In genomic region chr2:162478721-162479129, GRCh38 we compare ENCODE assay signal across 25 cellular contexts.
A peak's percentile ranks its signal among the peaks of the same experiment; 100 is the strongest.
DNase-seq lines count a peak whose midpoint lies in the region; ATAC-seq and TF ChIP-seq lines count a peak whose summit lies in the region.
"Had no signal": no experiment of that assay in that cellular context is flagged by ENCODE, and none has a peak within 500 bp of the region (broad histone marks: within the 10 kb centered on the region; RNA-seq: fewer than 3 reads in every experiment).

No MANE protein-coding gene starts in this region.

- H2AFZ ChIP-seq in GM23338 = no peak overlapping the region

- H3K4me1 ChIP-seq in GM23338 (ENCODE audit: insufficient read depth) (no peaks in the 10 kb centered on the region), esophagus muscularis mucosa (peaks cover 0 to 39% (median 29%) of the 10 kb centered on the region in 4 donors)
- H3K4me1 ChIP-seq: heart right ventricle, lower lobe of right lung had no signal

- H3K36me3 Mint-ChIP-seq in GM23338 (ENCODE audit: low read depth) = no peaks in the 10 kb centered on the region
- H3K36me3 Mint-ChIP-seq in activated T-helper 17 cell treated with anti-CD3 and anti-CD28 coated beads, Interleukin-2, amount 50 U/mL, for 72 hours (ENCODE audit: low read depth) = no peaks in the 10 kb centered on the region
- H3K36me3 Mint-ChIP-seq in activated naive CD4-positive, alpha-beta T cell treated with anti-CD3 and anti-CD28 coated beads, Interleukin-2, amount 10 ng/mL, durations not matched to agents 7 days and 5 days = no peaks in the 10 kb centered on the region
- H3K36me3 Mint-ChIP-seq: CD14-positive monocyte, IgD-negative memory B cell had no signal

- H3K4me3 ChIP-seq in GM23338 = no peak overlapping the region
- H3K4me3 ChIP-seq in esophagus muscularis mucosa = no peak overlapping the region
- H3K4me3 ChIP-seq: heart right ventricle, lower lobe of right lung, SK-N-MC had no signal

- no peaks in the 10 kb centered on the region for H3K27me3 Mint-ChIP-seq in GM23338 (ENCODE audit: insufficient read depth, low read depth, poor library complexity)
- no peaks in the 10 kb centered on the region for H3K27me3 Mint-ChIP-seq in activated T-helper 17 cell treated with anti-CD3 and anti-CD28 coated beads, Interleukin-2, amount 50 U/mL, for 72 hours
- H3K27me3 Mint-ChIP-seq in activated naive CD4-positive, alpha-beta T cell treated with anti-CD3 and anti-CD28 coated beads, Interleukin-2, amount 10 ng/mL, durations not matched to agents 7 days and 5 days = no peaks in the 10 kb centered on the region
- H3K27me3 Mint-ChIP-seq: activated B cell treated with CpG ODN at 0.5 μM for 24 hours, IgD-negative memory B cell had no signal

- ATAC-seq in GM23338 = no peak
- peak; percentile 49 for ATAC-seq in activated T-helper 17 cell treated with anti-CD3 and anti-CD28 coated beads, Interleukin-2, amount 50 U/mL, for 72 hours (replicated peaks)
- ATAC-seq in HG03196 (IDR thresholded peaks at IDR 0.05; ENCODE audit: unreplicated experiment) = no peak
- ATAC-seq: heart right ventricle had no signal

- H3K4me1 Mint-ChIP-seq in GM23338 = no peaks in the 10 kb centered on the region
- H3K4me1 Mint-ChIP-seq in activated T-helper 17 cell treated with anti-CD3 and anti-CD28 coated beads, Interleukin-2, amount 50 U/mL, for 72 hours = no peaks in the 10 kb centered on the region
- H3K4me1 Mint-ChIP-seq in activated naive CD4-positive, alpha-beta T cell treated with anti-CD3 and anti-CD28 coated beads, Interleukin-2, amount 10 ng/mL, durations not matched to agents 7 days and 5 days = no peaks in the 10 kb centered on the region
- H3K4me1 Mint-ChIP-seq: activated B cell treated with CpG ODN at 0.5 μM for 24 hours, CD14-positive monocyte, IgD-negative memory B cell had no signal

- peak overlapping the region; percentile 17; the same call in 1 of the 2 replicates for H3K27ac Mint-ChIP-seq in GM23338
- H3K27ac Mint-ChIP-seq in activated T-helper 17 cell treated with anti-CD3 and anti-CD28 coated beads, Interleukin-2, amount 50 U/mL, for 72 hours = no peak overlapping the region
- no peak overlapping the region for H3K27ac Mint-ChIP-seq in activated naive CD4-positive, alpha-beta T cell treated with anti-CD3 and anti-CD28 coated beads, Interleukin-2, amount 10 ng/mL, durations not matched to agents 7 days and 5 days
- H3K27ac Mint-ChIP-seq: activated B cell treated with CpG ODN at 0.5 μM for 24 hours; CD14-positive monocyte; IgD-negative memory B cell; T-helper 2 cell treated with Interferon-gamma antibody and Interleukin-4, amounts not matched to agents 5 μg/mL and 100 μg/mL, for 36 hours had no signal

- no peaks in the 10 kb centered on the region for H3K9me3 ChIP-seq in esophagus muscularis mucosa
- H3K9me3 ChIP-seq: heart right ventricle, lower lobe of right lung had no signal

- no peaks in the 10 kb centered on the region for H3K36me3 ChIP-seq in GM23338 (ENCODE audit: insufficient read depth)
- no peaks in the 10 kb centered on the region for H3K36me3 ChIP-seq in esophagus muscularis mucosa
- H3K36me3 ChIP-seq: heart right ventricle, lower lobe of right lung had no signal

- H3K9me3 Mint-ChIP-seq in GM23338 = no peaks in the 10 kb centered on the region
- H3K9me3 Mint-ChIP-seq in activated T-helper 17 cell treated with anti-CD3 and anti-CD28 coated beads, Interleukin-2, amount 50 U/mL, for 72 hours = no peaks in the 10 kb centered on the region
- H3K9me3 Mint-ChIP-seq in activated naive CD4-positive, alpha-beta T cell treated with anti-CD3 and anti-CD28 coated beads, Interleukin-2, amount 10 ng/mL, durations not matched to agents 7 days and 5 days = no peaks in the 10 kb centered on the region
- H3K9me3 Mint-ChIP-seq: activated B cell treated with CpG ODN at 0.5 μM for 24 hours; IgD-negative memory B cell; T-helper 2 cell treated with Interferon-gamma antibody and Interleukin-4, amounts not matched to agents 5 μg/mL and 100 μg/mL, for 36 hours had no signal

- no peak overlapping the region for H3K4me3 Mint-ChIP-seq in GM23338
- no peak overlapping the region for H3K4me3 Mint-ChIP-seq in activated T-helper 17 cell treated with anti-CD3 and anti-CD28 coated beads, Interleukin-2, amount 50 U/mL, for 72 hours
- H3K4me3 Mint-ChIP-seq in activated naive CD4-positive, alpha-beta T cell treated with anti-CD3 and anti-CD28 coated beads, Interleukin-2, amount 10 ng/mL, durations not matched to agents 7 days and 5 days = no peak overlapping the region
- H3K4me3 Mint-ChIP-seq: activated B cell treated with CpG ODN at 0.5 μM for 24 hours; CD14-positive monocyte; IgD-negative memory B cell; T-helper 2 cell treated with Interferon-gamma antibody and Interleukin-4, amounts not matched to agents 5 μg/mL and 100 μg/mL, for 36 hours had no signal

- WGBS in esophagus muscularis mucosa = 22% methylated on average over 6 of the region's 6 CpGs

- CTCF ChIA-PET in activated naive CD4-positive, alpha-beta T cell treated with anti-CD3 and anti-CD28 coated beads, Interleukin-2, amount 10 ng/mL, durations not matched to agents 7 days and 5 days (lab: Charles Lee) = no interaction called here

- H3K27ac ChIP-seq in GM23338 (ENCODE audit: low read depth) (no peak overlapping the region), esophagus muscularis mucosa (replicated peaks in 1 of 4) (peak overlapping the region in 3 of 4 donors; percentile 20 to 35 (median 34))
- H3K27ac ChIP-seq: heart right ventricle, lower lobe of right lung, SK-N-MC had no signal

- H3K79me2 ChIP-seq in GM23338 (replicated peaks; ENCODE audit: insufficient read depth) = no peaks in the 10 kb centered on the region

- intact Hi-C loops in esophagus muscularis mucosa (cut with DNase I) = no loop called here

- H3F3A ChIP-seq in GM23338 (replicated peaks; ENCODE audit: low read depth) = no peaks in the 10 kb centered on the region

- TF ChIP-seq EP300 in esophagus muscularis mucosa (IDR thresholded peaks at IDR 0.05) = no peak

- no peaks in the 10 kb centered on the region for H3K9me2 ChIP-seq in GM23338 (ENCODE audit: insufficient read depth)

- no peak for TF ChIP-seq POLR2A in esophagus muscularis mucosa (IDR thresholded peaks at IDR 0.05; ENCODE audit: low read depth)

- no peak overlapping the region for H3K4me2 ChIP-seq in GM23338

- TF ChIP-seq CTCF in GM23338 (conservative IDR thresholded peaks at IDR 0.05; ENCODE audit: low read depth in 2 of 2) (no peak), esophagus muscularis mucosa (IDR thresholded peaks at IDR 0.05) (no peak)

- H3K27me3 ChIP-seq in GM23338 (ENCODE audit: insufficient read depth) (no peaks in the 10 kb centered on the region), esophagus muscularis mucosa (no peaks in the 10 kb centered on the region)
- H3K27me3 ChIP-seq: heart right ventricle had no signal

- no peaks in the 10 kb centered on the region for H4K20me1 ChIP-seq in GM23338 (replicated peaks; ENCODE audit: insufficient read depth)

- DNase-seq in GM23338 (ENCODE audit: low spot score) = no peak
- no peak for DNase-seq in esophagus muscularis mucosa (ENCODE audit: extremely low spot score)
- peak; percentile 47 for DNase-seq in putamen (ENCODE audit: low spot score)
- no peak for DNase-seq in activated naive CD4-positive, alpha-beta T cell treated with anti-CD3 and anti-CD28 coated beads, Interleukin-2, amount 10 ng/mL, durations not matched to agents 7 days and 5 days
- DNase-seq in medulla oblongata (ENCODE audit: extremely low spot score) = no peak
- DNase-seq in germinal center (ENCODE audit: low spot score) = no peak
- DNase-seq: activated B cell treated with CpG ODN at 0.5 μM for 24 hours; activated CD4-positive, alpha-beta T cell treated with anti-CD3 and anti-CD28 coated beads, Interleukin-2, amount 50 U/mL, for 48 hours; activated gamma-delta T cell; GDM1; heart right ventricle; lower lobe of right lung; MV-4-11; NCI-H187 treated with DMSO at 0.1 percent for 48 hours; NCI-H345; occipital lobe; right cardiac atrium; stimulated activated CD8-positive, alpha-beta memory T cell treated with anti-CD3 and anti-CD28 coated beads, Interleukin-4, amount 100 ng/mL, for 48 hours; substantia nigra had no signal

TF ChIP-seq in GM23338, 12 proteins besides CTCF, POLR2A, EP300 and RAD21 (continues in another document):
- no peak for TF ChIP-seq ETS1 (IDR thresholded peaks at IDR 0.05)
- TF ChIP-seq EZH2 (IDR thresholded peaks at IDR 0.05; ENCODE audit: low read depth, unreplicated experiment) = no peak
- no peak for TF ChIP-seq ZNF331 (CRISPR knock-in tag; IDR thresholded peaks at IDR 0.05; ENCODE audit: low read depth)
- no peak for TF ChIP-seq STAT1 (IDR thresholded peaks at IDR 0.05; ENCODE audit: unreplicated experiment)
- no peak for TF ChIP-seq POLR2AphosphoS5 (IDR thresholded peaks at IDR 0.05; ENCODE audit: low read depth)
- no peak for TF ChIP-seq EZH2phosphoT487 (IDR thresholded peaks at IDR 0.05; ENCODE audit: unreplicated experiment)
- no peak for TF ChIP-seq ZNF114 (CRISPR knock-in tag; IDR thresholded peaks at IDR 0.05)
- no peak for TF ChIP-seq NANOG (IDR thresholded peaks at IDR 0.05; ENCODE audit: borderline replicate concordance)
- no peak for TF ChIP-seq CREB1 (CRISPR knock-in tag; IDR thresholded peaks at IDR 0.05; ENCODE audit: low read depth)
- TF ChIP-seq JUNB (IDR thresholded peaks at IDR 0.05; ENCODE audit: unreplicated experiment) = no peak
